9 cellular contexts compared by ENCODE assay signal in genomic region chr20:62824476-62825287, GRCh38. TPM values are rescaled to one million over a fixed set of nuclear protein-coding genes. Genes with fewer than 3 reads are reported as not detected.
DNase-seq lines count a peak whose midpoint lies in the region; ATAC-seq, FAIRE-seq and TF ChIP-seq lines count a peak whose summit lies in the region.
"Had no signal": no experiment of that assay in that cellular context is flagged by ENCODE, and none has a peak within 500 bp of the region (broad histone marks: within the 10 kb centered on the region; RNA-seq: fewer than 3 reads in every experiment).

No MANE protein-coding gene starts in this region.

- H4K20me1 ChIP-seq in Karpas-422 (ENCODE audit: insufficient read depth, low read depth, low read length) = no peaks in the 10 kb centered on the region

- H3K36me3 ChIP-seq in Karpas-422 (ENCODE audit: insufficient read depth, low read length) = no peaks in the 10 kb centered on the region
- H3K36me3 ChIP-seq in small intestine (ENCODE audit: control insufficient read depth in 2 of 2, insufficient read depth in 2 of 2, low read length in 2 of 2) = no peaks in the 10 kb centered on the region

- H3K9me2 ChIP-seq in Karpas-422 (replicated peaks; ENCODE audit: insufficient read depth, low read length) = no peaks in the 10 kb centered on the region

- peak overlapping the region; percentile 53; the same call in 1 of the 2 replicates for H3K4me3 ChIP-seq in Karpas-422 (ENCODE audit: low read length)
- peak overlapping the region; percentile 21 for H3K4me3 ChIP-seq in fibroblast of pulmonary artery (replicated peaks; ENCODE audit: low read depth, low read length)
- H3K4me3 ChIP-seq in small intestine (ENCODE audit: low read depth in 1 of 2, low read length in 2 of 2) = peak overlapping the region in 1 of 2 donors; percentile 36

- WGBS in small intestine, 3 donors = 11 to 26% (median 16%) methylated on average over 24 to 34 of the region's 34 CpGs

- peak overlapping the region; percentile 77 for H3K4me2 ChIP-seq in Karpas-422 (ENCODE audit: low read depth, low read length, poor library complexity, severe bottlenecking)

- no peak for ATAC-seq in HG03571 (IDR thresholded peaks at IDR 0.05; ENCODE audit: unreplicated experiment)
- no peak for ATAC-seq in HG02571 (IDR thresholded peaks at IDR 0.05; ENCODE audit: unreplicated experiment)

- H3K4me1 ChIP-seq in Karpas-422 (ENCODE audit: low read length) (peaks cover 61% of the 10 kb centered on the region), small intestine (ENCODE audit: control insufficient read depth in 2 of 2, insufficient read depth in 1 of 2, low read depth in 1 of 2, low read length in 1 of 2) (peaks cover 0 to 2% of the 10 kb centered on the region in 2 donors)

- H3K79me2 ChIP-seq in Karpas-422 (ENCODE audit: low read length) = no peaks in the 10 kb centered on the region

- H3K9me3 ChIP-seq in Karpas-422 (ENCODE audit: low read length) = no peaks in the 10 kb centered on the region
- H3K9me3 ChIP-seq in small intestine (ENCODE audit: control insufficient read depth, low read depth) = no peaks in the 10 kb centered on the region

- TF ChIP-seq CTCF in fibroblast of pulmonary artery (IDR thresholded peaks at IDR 0.05; ENCODE audit: low read length, missing control alignments) = no peak

- H2AFZ ChIP-seq in Karpas-422 (ENCODE audit: low read length) = no peak overlapping the region

- H3K27me3 ChIP-seq in Karpas-422 (ENCODE audit: low read length) (no peaks in the 10 kb centered on the region), small intestine (ENCODE audit: control insufficient read depth in 2 of 2, insufficient read depth in 2 of 2, low read length in 2 of 2) (no peaks in the 10 kb centered on the region)

- H3K9ac ChIP-seq in Karpas-422 (ENCODE audit: low read length) = peak overlapping the region; percentile 81

- H3K27ac ChIP-seq in Karpas-422 (ENCODE audit: low read length) (peak overlapping the region; percentile 97), small intestine (ENCODE audit: low read depth in 1 of 2, low read length in 1 of 2) (peak overlapping the region; percentile 2 to 46)

- DNase-seq in DMS153 (lab: John Stamatoyannopoulos, UW) = peak; percentile 8
- DNase-seq in Karpas-422 = peak; percentile 87
- peak; percentile 54 for DNase-seq in T-helper 22 cell (ENCODE audit: low read depth)
- peak; percentile 52 for DNase-seq in fibroblast of pulmonary artery (ENCODE audit: low read depth)
- peak; percentile 66 for DNase-seq in small intestine
- no peak for DNase-seq in NCI-H2029 treated with DMSO at 0.1 percent for 48 hours (lab: John Stamatoyannopoulos, UW)

- no peak for FAIRE-seq in small intestine (lab: Jason Lieb, UNC)
- FAIRE-seq: endothelial cell of umbilical vein had no signal

RNA-seq across cellular contexts. Expression of gene COL9A3, which starts 7.8 kb away (rescaled TPM):
- 41.2 and 87.5 TPM in 2 replicates for total RNA-seq in Karpas-422 (2014; rRNA removed; shearing (Covaris generic); ENCODE audit: low replicate concordance)
- 10 to 100 TPM in 1 of 3 donors, 1 to 10 TPM in 2; 5.1 to 12.7 (median 6.7) TPM for polyA plus RNA-seq in small intestine

RNA-seq across cellular contexts. Expression of gene OGFR, which starts 20.0 kb away (rescaled TPM):
- 23.8 and 99.0 TPM in 2 replicates for total RNA-seq in Karpas-422 (2014; rRNA removed; shearing (Covaris generic); ENCODE audit: low replicate concordance)
- 10 to 100 TPM; 46.6 to 88.3 (median 85.9) TPM for polyA plus RNA-seq in small intestine

RNA-seq across cellular contexts. Expression of gene MRGBP, which starts 28.4 kb away (rescaled TPM):
- total RNA-seq in Karpas-422 (2014; rRNA removed; shearing (Covaris generic); ENCODE audit: low replicate concordance) = 17.9 and 31.9 TPM in 2 replicates
- 10 to 100 TPM; 13.2 to 17.0 (median 13.5) TPM for polyA plus RNA-seq in small intestine

RNA-seq across cellular contexts. Expression of gene TCFL5, which starts 36.9 kb away (rescaled TPM):
- total RNA-seq in Karpas-422 (2014; rRNA removed; shearing (Covaris generic); ENCODE audit: low replicate concordance) = 11.3 and 11.5 TPM in 2 replicates
- 1 to 10 TPM; 4.5 to 5.7 (median 4.7) TPM for polyA plus RNA-seq in small intestine
